Comparison of ENCODE assay signal across 8 cellular contexts in the genomic region with DNA sequence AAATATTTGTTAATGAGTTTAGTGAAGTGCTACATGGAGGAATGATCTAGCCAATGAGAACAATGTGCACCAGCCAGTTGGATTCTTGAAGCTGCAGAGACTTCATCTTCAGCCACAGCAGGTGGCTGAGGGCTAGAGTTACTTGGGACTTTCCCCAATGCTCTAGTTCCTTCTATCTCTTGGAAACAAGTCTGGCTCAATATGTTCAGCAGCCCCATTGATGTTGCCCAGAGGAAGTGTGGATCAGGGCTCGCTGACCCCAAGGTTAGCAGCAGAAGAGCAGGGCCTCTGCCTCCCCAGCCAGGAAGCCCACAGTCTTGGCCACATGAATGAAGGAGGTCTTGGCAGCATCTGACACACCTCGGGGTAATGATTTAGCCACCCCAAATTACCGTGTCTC.
DNase-seq lines count a peak whose midpoint lies in the region; ATAC-seq lines count a peak whose summit lies in the region.

No MANE protein-coding gene starts in this region.

- DNase-seq in NCI-H2196 (lab: John Stamatoyannopoulos, UW; ENCODE audit: unreplicated experiment) = peak; percentile 23
- no peak for DNase-seq in NCI-H2196 treated with DMSO at 0.1 percent for 48 hours (lab: John Stamatoyannopoulos, UW; ENCODE audit: unreplicated experiment)
- DNase-seq in MV-4-11 (lab: John Stamatoyannopoulos, UW) = peak; percentile 59
- peak; percentile 48 for DNase-seq in pons (ENCODE audit: low spot score)
- DNase-seq in EL = no peak
- DNase-seq in NCI-H2107 treated with DMSO at 0.1 percent for 48 hours (lab: John Stamatoyannopoulos, UW; ENCODE audit: unreplicated experiment) = no peak
- DNase-seq in amniotic stem cell (lab: John Stamatoyannopoulos, UW) = no peak

- ATAC-seq in GM21825 (IDR thresholded peaks at IDR 0.05; ENCODE audit: unreplicated experiment) = peak; percentile 49

Comparison
In these comparisons a context has a peak if more than half of its experiments do, and no peak if none do; other contexts are left out.
1. DNase-seq: peak in NCI-H2196 (single experiment), MV-4-11 (single experiment) and pons (single experiment); none in NCI-H2196 treated with DMSO at 0.1 percent for 48 hours (single experiment), EL (single experiment), NCI-H2107 treated with DMSO at 0.1 percent for 48 hours (single experiment) and amniotic stem cell (single experiment).